In the genomic region with DNA sequence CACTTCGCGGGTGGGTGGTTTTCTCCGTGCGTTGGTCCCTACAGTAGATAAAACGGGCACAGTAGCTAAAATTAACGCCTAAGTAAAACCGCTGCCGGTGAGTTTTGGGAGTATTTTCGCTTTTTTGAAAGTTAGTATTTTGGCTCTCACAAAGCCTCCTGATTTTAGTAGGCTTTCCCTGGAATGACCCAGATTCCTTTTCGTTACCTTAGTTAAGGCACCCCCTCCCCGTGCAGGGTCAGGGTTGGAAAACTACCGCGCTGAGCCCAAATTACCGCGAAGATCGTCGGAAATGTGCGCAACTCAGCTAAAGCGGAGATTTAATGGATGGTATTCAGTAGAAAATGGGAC, we compare ENCODE assay signal across 8 cellular contexts. TPM values are rescaled to one million over a fixed set of nuclear protein-coding genes. Genes with fewer than 3 reads are reported as not detected.
A peak's percentile ranks its signal among the peaks of the same experiment; 100 is the strongest.
DNase-seq lines count a peak whose midpoint lies in the region; ATAC-seq and TF ChIP-seq lines count a peak whose summit lies in the region.

No MANE protein-coding gene starts in this region.

- H3K4me1 Mint-ChIP-seq in activated T-cell treated with anti-CD3 and anti-CD28 coated beads, Interleukin-2, amount 50 U/mL, for 24 hours (ENCODE audit: low read depth): peaks cover 36% of the 10 kb centered on the region

- peaks cover 3% of the 10 kb centered on the region for H3K36me3 Mint-ChIP-seq in activated T-cell treated with anti-CD3 and anti-CD28 coated beads, Interleukin-2, amount 50 U/mL, for 24 hours (ENCODE audit: low read depth)

- no peaks in the 10 kb centered on the region for H3F3A ChIP-seq in SU-DHL-6 (ENCODE audit: insufficient read depth)

- H4K20me1 ChIP-seq in SU-DHL-6 (ENCODE audit: low read depth, low read length): no peaks in the 10 kb centered on the region

- peak overlapping the region; percentile 51 for H3K27ac ChIP-seq in SU-DHL-6 (ENCODE audit: low read depth, low read length)
- peak overlapping the region; percentile 44 for H3K27ac ChIP-seq in cardiac muscle cell
- peak overlapping the region; percentile 83 for H3K27ac ChIP-seq in skeletal muscle tissue (ENCODE audit: low read depth, low read length)

- H3K9me3 ChIP-seq in SU-DHL-6 (ENCODE audit: insufficient read depth, low read length) (no peaks in the 10 kb centered on the region), cardiac muscle cell (ENCODE audit: low read depth) (no peaks in the 10 kb centered on the region), skeletal muscle tissue (ENCODE audit: control insufficient read depth in 3 of 3, low read length in 3 of 3) (no peaks in the 10 kb centered on the region)

- peak overlapping the region; percentile 95 for H3K27ac Mint-ChIP-seq in activated T-cell treated with anti-CD3 and anti-CD28 coated beads, Interleukin-2, amount 50 U/mL, for 24 hours

- peak overlapping the region; percentile 79 for H3K9ac ChIP-seq in SU-DHL-6 (ENCODE audit: low read length)
- peak overlapping the region; percentile 95 to 98 (median 96) for H3K9ac ChIP-seq in skeletal muscle tissue (ENCODE audit: low read depth in 1 of 3, low read length in 3 of 3)

- no peaks in the 10 kb centered on the region for H3K36me3 ChIP-seq in SU-DHL-6 (ENCODE audit: low read length)
- H3K36me3 ChIP-seq in cardiac muscle cell: no peaks in the 10 kb centered on the region
- H3K36me3 ChIP-seq in skeletal muscle tissue (ENCODE audit: control insufficient read depth in 3 of 3, insufficient read depth in 3 of 3, low read length in 3 of 3): peaks cover 0 to 7% (median 0%) of the 10 kb centered on the region in 3 donors

- TF ChIP-seq CTCF in SU-DHL-6 (IDR thresholded peaks at IDR 0.05; ENCODE audit: insufficient read depth, low read length, poor library complexity, severe bottlenecking): no peak
- TF ChIP-seq CTCF in cardiac muscle cell (IDR thresholded peaks at IDR 0.05; ENCODE audit: low read depth, low read length): no peak

- no peaks in the 10 kb centered on the region for H3K9me2 ChIP-seq in SU-DHL-6 (replicated peaks; ENCODE audit: insufficient read depth, low read length)

- H3K27me3 Mint-ChIP-seq in activated T-cell treated with anti-CD3 and anti-CD28 coated beads, Interleukin-2, amount 50 U/mL, for 24 hours: no peaks in the 10 kb centered on the region

- no peak for DNase-seq in activated T-cell treated with anti-CD3 and anti-CD28 coated beads, Interleukin-2, amount 50 U/mL, for 24 hours
- DNase-seq in activated T-cell treated with anti-CD3 and anti-CD28 coated beads, Interleukin-2, amount 50 U/mL, for 48 hours: no peak
- DNase-seq in cardiac muscle cell (ENCODE audit: low read depth in 1 of 2, low spot score in 1 of 2): no peak
- no peak for DNase-seq in stimulated activated CD4-positive, alpha-beta T cell treated with anti-CD3 and anti-CD28 coated beads, Interleukin-2, amount 100 ng/mL, for 48 hours
- no peak for DNase-seq in RKO (ENCODE audit: low spot score)

- no peaks in the 10 kb centered on the region for H3K79me2 ChIP-seq in SU-DHL-6 (ENCODE audit: insufficient read depth, low read length)

- H3K4me1 ChIP-seq in cardiac muscle cell (ENCODE audit: low read depth): peaks cover 11% of the 10 kb centered on the region
- peaks cover 12 to 15% (median 13%) of the 10 kb centered on the region in 3 donors for H3K4me1 ChIP-seq in skeletal muscle tissue (ENCODE audit: control insufficient read depth in 3 of 3, insufficient read depth in 3 of 3, low read length in 3 of 3)

- H3K4me2 ChIP-seq in SU-DHL-6 (ENCODE audit: low read depth, low read length, poor library complexity, severe bottlenecking): peak overlapping the region; percentile 87

- no peaks in the 10 kb centered on the region for H3K9me3 Mint-ChIP-seq in activated T-cell treated with anti-CD3 and anti-CD28 coated beads, Interleukin-2, amount 50 U/mL, for 24 hours

- peak overlapping the region; percentile 78 for H2AFZ ChIP-seq in SU-DHL-6 (ENCODE audit: low read depth, low read length, severe bottlenecking)

- peak overlapping the region; percentile 86 for H3K4me3 Mint-ChIP-seq in activated T-cell treated with anti-CD3 and anti-CD28 coated beads, Interleukin-2, amount 50 U/mL, for 24 hours

- H3K4me3 ChIP-seq in SU-DHL-6 (ENCODE audit: insufficient read depth, low read length, poor library complexity, severe bottlenecking) (peak overlapping the region; percentile 83), cardiac muscle cell (peak overlapping the region; percentile 55), skeletal muscle tissue (ENCODE audit: low read length in 3 of 3) (peak overlapping the region; percentile 82 to 96 (median 95))

- no peaks in the 10 kb centered on the region for H3K27me3 ChIP-seq in SU-DHL-6 (ENCODE audit: low read length)
- no peaks in the 10 kb centered on the region for H3K27me3 ChIP-seq in cardiac muscle cell
- H3K27me3 ChIP-seq in skeletal muscle tissue (ENCODE audit: control insufficient read depth in 3 of 3, insufficient read depth in 3 of 3, low read length in 3 of 3): no peaks in the 10 kb centered on the region

- no peak for ATAC-seq in HG03025 (IDR thresholded peaks at IDR 0.05; ENCODE audit: low FRiP score, unreplicated experiment)

RNA-seq across cellular contexts. Expression of gene ST6GALNAC1, which starts 28.3 kb away (rescaled TPM):
- total RNA-seq in cardiac muscle cell (0.99 TPM in 1 of 2 replicates, not detected in the other), skeletal muscle tissue (not detected)
- polyA plus RNA-seq in cardiac muscle cell: not detected in 2 replicates

RNA-seq across cellular contexts. Expression of gene MXRA7, which starts 38.9 kb away (rescaled TPM):
- 101 and 123 TPM in 2 replicates for total RNA-seq in cardiac muscle cell
- polyA plus RNA-seq in cardiac muscle cell: 164 and 178 TPM in 2 replicates
- 75.7 TPM for total RNA-seq in skeletal muscle tissue

RNA-seq across cellular contexts. Expression of gene JMJD6, which starts 54.5 kb away (rescaled TPM):
- total RNA-seq in cardiac muscle cell (23.5 and 25.1 TPM in 2 replicates), skeletal muscle tissue (6.8 TPM)
- 25.3 and 33.6 TPM in 2 replicates for polyA plus RNA-seq in cardiac muscle cell

RNA-seq across cellular contexts. Expression of gene METTL23, which starts 54.8 kb away (rescaled TPM):
- total RNA-seq in cardiac muscle cell (47.6 and 62.0 TPM in 2 replicates), skeletal muscle tissue (19.3 TPM)
- 77.9 and 83.0 TPM in 2 replicates for polyA plus RNA-seq in cardiac muscle cell
